In genomic region chr1:214074477-214074876, GRCh38 we compare ENCODE assay signal across 21 cellular contexts.
DNase-seq lines count a peak whose midpoint lies in the region; ATAC-seq, FAIRE-seq and TF ChIP-seq lines count a peak whose summit lies in the region.
"Had no signal": no experiment of that assay in that cellular context is flagged by ENCODE, and none has a peak within 500 bp of the region (broad histone marks: within the 10 kb centered on the region; RNA-seq: fewer than 3 reads in every experiment).

No MANE protein-coding gene starts in this region.

- H3K4me1 Mint-ChIP-seq in naive thymus-derived CD8-positive, alpha-beta T cell, result no peaks in the 10 kb centered on the region
- H3K4me1 Mint-ChIP-seq: B cell; CD8-positive, alpha-beta memory T cell had no signal

- no TSS peak for BruUV-seq in endothelial cell of umbilical vein (replicated peaks; lab: Mats Ljungman, UMichigan)

- no peaks in the 10 kb centered on the region for H3K79me2 ChIP-seq in endothelial cell of umbilical vein (ENCODE audit: control insufficient read depth, insufficient read depth, low read length)

- ATAC-seq in naive thymus-derived CD8-positive, alpha-beta T cell, result no peak
- ATAC-seq: GM12878 had no signal

- no peak for TF ChIP-seq CTCF in HEK293 (tag by site-specific recombination; IDR thresholded peaks at IDR 0.05)
- no peak for TF ChIP-seq CTCF in endothelial cell of umbilical vein (IDR thresholded peaks at IDR 0.05; ENCODE audit: extremely low read depth in 1 of 2, insufficient read depth in 1 of 2, low read depth in 1 of 2, low read length in 2 of 2)
- TF ChIP-seq CTCF in WERI-Rb-1 (IDR thresholded peaks at IDR 0.05; ENCODE audit: low read depth, low read length), result no peak
- no peak for TF ChIP-seq CTCF in transverse colon (IDR thresholded peaks at IDR 0.05)
- no peak for TF ChIP-seq CTCF in spleen (IDR thresholded peaks at IDR 0.05 in 8 of 11, conservative IDR thresholded peaks at IDR 0.05 in 3 of 11)

- H3K4me2 ChIP-seq in endothelial cell of umbilical vein (ENCODE audit: insufficient read depth, low read length), result no peak overlapping the region

- no peaks in the 10 kb centered on the region for H3K9me3 ChIP-seq in HEK293 (ENCODE audit: control insufficient read depth, insufficient read depth, low read depth, low read length)
- H3K9me3 ChIP-seq in endothelial cell of umbilical vein (replicated peaks; ENCODE audit: control insufficient read depth, insufficient read depth, low read length), result no peaks in the 10 kb centered on the region
- no peaks in the 10 kb centered on the region for H3K9me3 ChIP-seq in WERI-Rb-1 (ENCODE audit: severe bottlenecking)
- no peaks in the 10 kb centered on the region for H3K9me3 ChIP-seq in transverse colon
- no peaks in the 10 kb centered on the region for H3K9me3 ChIP-seq in spleen

- no peak overlapping the region for H3K4me3 Mint-ChIP-seq in naive thymus-derived CD8-positive, alpha-beta T cell
- H3K4me3 Mint-ChIP-seq: B cell; CD4-positive, CD25-positive, alpha-beta regulatory T cell; CD8-positive, alpha-beta memory T cell had no signal

- H3K36me3 Mint-ChIP-seq in naive thymus-derived CD8-positive, alpha-beta T cell, result peaks cover 0 to 8% (median 0%) of the 10 kb centered on the region in 3 donors
- H3K36me3 Mint-ChIP-seq: CD4-positive, CD25-positive, alpha-beta regulatory T cell had no signal

- H3K9me3 Mint-ChIP-seq in naive thymus-derived CD8-positive, alpha-beta T cell, result peaks cover 0 to 8% (median 2%) of the 10 kb centered on the region in 9 donors

- H3K4me1 ChIP-seq in HEK293 (ENCODE audit: control insufficient read depth, insufficient read depth, low read length) (no peaks in the 10 kb centered on the region), endothelial cell of umbilical vein (ENCODE audit: control insufficient read depth, extremely low read depth, insufficient read depth, low read length) (peaks cover 5% of the 10 kb centered on the region), transverse colon (no peaks in the 10 kb centered on the region), spleen (no peaks in the 10 kb centered on the region)

- H3K4me3 ChIP-seq in HEK293 (ENCODE audit: low read depth, low read length), result no peak overlapping the region
- no peak overlapping the region for H3K4me3 ChIP-seq in endothelial cell of umbilical vein (replicated peaks in 1 of 3; ENCODE audit: insufficient read depth in 1 of 3, low read depth in 1 of 3, low read length in 3 of 3)
- H3K4me3 ChIP-seq in WERI-Rb-1 (ENCODE audit: low read depth, low read length), result no peak overlapping the region
- no peak overlapping the region for H3K4me3 ChIP-seq in transverse colon
- H3K4me3 ChIP-seq in spleen, result no peak overlapping the region
- H3K4me3 ChIP-seq: GM12878 had no signal

- in situ Hi-C loops in transverse colon (cut with MboI; ENCODE audit: low pct_ligation_motif_present in 1 of 4, low pct_unique_long_range_greater_than_20kb in 1 of 4, low sequenced_read_pairs in 3 of 4), result no loop called here

- no peaks in the 10 kb centered on the region for H3K36me3 ChIP-seq in HEK293 (ENCODE audit: control insufficient read depth in 2 of 2, insufficient read depth in 1 of 2, low read length in 2 of 2)
- H3K36me3 ChIP-seq in endothelial cell of umbilical vein (ENCODE audit: control insufficient read depth in 2 of 2, extremely low read depth in 1 of 2, insufficient read depth in 2 of 2, low read length in 2 of 2), result no peaks in the 10 kb centered on the region
- H3K36me3 ChIP-seq in WERI-Rb-1, result no peaks in the 10 kb centered on the region
- H3K36me3 ChIP-seq in transverse colon, result no peaks in the 10 kb centered on the region
- H3K36me3 ChIP-seq in spleen, result no peaks in the 10 kb centered on the region

- no peaks in the 10 kb centered on the region for H3K9me1 ChIP-seq in endothelial cell of umbilical vein (replicated peaks; ENCODE audit: control insufficient read depth, extremely low read depth, insufficient read depth, low read length)

- TF ChIP-seq EP300 in transverse colon (IDR thresholded peaks at IDR 0.05; ENCODE audit: low read depth), result no peak

- intact Hi-C loops in endothelial cell of umbilical vein (cut with micrococcal nuclease), result no loop called here
- intact Hi-C loops in transverse colon (cut with DNase I; ENCODE audit: low total_unique reads), result no loop called here
- intact Hi-C loops in spleen (cut with DNase I; ENCODE audit: low total_unique reads), result no loop called here

- CTCF ChIA-PET in HEK293 (lab: Yijun Ruan, JAX) (no interaction called here), endothelial cell of umbilical vein (lab: Charles Lee) (no interaction called here)

- no peak overlapping the region for H2AFZ ChIP-seq in endothelial cell of umbilical vein (ENCODE audit: low read depth, low read length)

- FAIRE-seq in endothelial cell of umbilical vein (lab: Jason Lieb, UNC), result no peak
- FAIRE-seq: GM12878 had no signal

- DNase-seq in A172 (ENCODE audit: low spot score) (peak; percentile 31), NCI-H82 (lab: John Stamatoyannopoulos, UW) (peak; percentile 85), endothelial cell of umbilical vein (ENCODE audit: low read depth, low spot score) (peak; percentile 5), WERI-Rb-1 (no peak), transverse colon (no peak), spleen (no peak)
- DNase-seq in naive thymus-derived CD8-positive, alpha-beta T cell, result no peak
- DNase-seq: 8988T; C1 segment of cervical spinal cord; CD4-positive, CD25-positive, alpha-beta regulatory T cell; CD8-positive, alpha-beta memory T cell; COR-L47; DMS 273 treated with DMSO at 0.1 percent for 48 hours; DMS53; DND-41; EL; GOT3; H7 had no signal

- no peak overlapping the region for H3K9ac ChIP-seq in endothelial cell of umbilical vein (replicated peaks; ENCODE audit: extremely low read depth, insufficient read depth, low read length)

- no peak for TF ChIP-seq POLR2A in endothelial cell of umbilical vein (IDR thresholded peaks at IDR 0.05; ENCODE audit: low read depth, low read length)
- no peak for TF ChIP-seq POLR2A in transverse colon (IDR thresholded peaks at IDR 0.05)
- TF ChIP-seq POLR2A in spleen (IDR thresholded peaks at IDR 0.05), result no peak

- H3K27ac Mint-ChIP-seq in naive thymus-derived CD8-positive, alpha-beta T cell, result no peak overlapping the region
- H3K27ac Mint-ChIP-seq: B cell; CD4-positive, CD25-positive, alpha-beta regulatory T cell had no signal

- peaks cover 0 to 3% of the 10 kb centered on the region in 2 experiments for H3K27me3 ChIP-seq in endothelial cell of umbilical vein (ENCODE audit: control insufficient read depth in 2 of 2, insufficient read depth in 2 of 2, low read length in 2 of 2)
- H3K27me3 ChIP-seq in WERI-Rb-1 (ENCODE audit: insufficient read depth, low read depth, severe bottlenecking), result no peaks in the 10 kb centered on the region
- H3K27me3 ChIP-seq in transverse colon, result no peaks in the 10 kb centered on the region
- H3K27me3 ChIP-seq in spleen (replicated peaks in 1 of 7), result peaks cover 0 to 4% (median 0%) of the 10 kb centered on the region in 7 donors

- POLR2A ChIA-PET in HEK293 (lab: Yijun Ruan, JAX) (no interaction called here), endothelial cell of umbilical vein (lab: Charles Lee) (no interaction called here)
- POLR2A ChIA-PET in naive thymus-derived CD8-positive, alpha-beta T cell (lab: Charles Lee), result no interaction called here

- dilution Hi-C loops in endothelial cell of umbilical vein (cut with MboI; ENCODE audit: extremely low pct_ligation_motif_present, low sequenced_read_pairs), result no loop called here

- H4K20me1 ChIP-seq in endothelial cell of umbilical vein (replicated peaks; ENCODE audit: control insufficient read depth, extremely low read depth, insufficient read depth, low read length), result no peaks in the 10 kb centered on the region

- WGBS in transverse colon (ENCODE audit: low coverage in 1 of 2), 2 donors, result 44 to 80% methylated on average over 1 of the region's 1 CpG
- 58 to 72% (median 70%) methylated on average over 1 of the region's 1 CpG for whole genome bisulfite sequencing in spleen, 5 donors

- no peak overlapping the region for H3K27ac ChIP-seq in HEK293 (ENCODE audit: extremely low read depth, low read depth, low read length)
- H3K27ac ChIP-seq in endothelial cell of umbilical vein (ENCODE audit: insufficient read depth, low read depth, low read length), result no peak overlapping the region
- H3K27ac ChIP-seq in WERI-Rb-1, result no peak overlapping the region
- H3K27ac ChIP-seq in transverse colon, result no peak overlapping the region
- peak overlapping the region in 2 of 8 donors; percentile 6 to 37 for H3K27ac ChIP-seq in spleen

- peaks cover 2 to 38% (median 13%) of the 10 kb centered on the region in 5 donors for H3K27me3 Mint-ChIP-seq in naive thymus-derived CD8-positive, alpha-beta T cell
- H3K27me3 Mint-ChIP-seq: CD4-positive, CD25-positive, alpha-beta regulatory T cell had no signal

TF ChIP-seq in HEK293, 187 proteins besides CTCF, POLR2A, EP300 and RAD21 (continues in another document):
- no peak for TF ChIP-seq ZNF362 (tag by site-specific recombination; IDR thresholded peaks at IDR 0.05)

TF ChIP-seq in endothelial cell of umbilical vein, 7 proteins besides CTCF, POLR2A, EP300 and RAD21:
- TF ChIP-seq JUN (IDR thresholded peaks at IDR 0.05; ENCODE audit: borderline replicate concordance, insufficient read depth, insufficient read length, low read depth) (peak; percentile 5), FOS (IDR thresholded peaks at IDR 0.05; ENCODE audit: borderline replicate concordance, insufficient read depth, low read length) (peak; percentile 25), MYC (IDR thresholded peaks at IDR 0.05; ENCODE audit: low read depth, low read length) (no peak)

Comparison
In these comparisons a context has a peak if more than half of its experiments do, and no peak if none do; other contexts are left out.
1. DNase-seq: peak in A172 (single experiment), NCI-H82 (single experiment) and endothelial cell of umbilical vein (single experiment); none in WERI-Rb-1 (single experiment), transverse colon (single experiment), spleen (single experiment) and naive thymus-derived CD8-positive, alpha-beta T cell (0 of 10).